In genomic region chr1:66172272-66172671, GRCh38 we compare ENCODE assay signal across 18 cellular contexts.
A peak's percentile ranks its signal among the peaks of the same experiment; 100 is the strongest.
DNase-seq lines count a peak whose midpoint lies in the region; ATAC-seq and TF ChIP-seq lines count a peak whose summit lies in the region.
"Had no signal": no experiment of that assay in that cellular context is flagged by ENCODE, and none has a peak within 500 bp of the region (broad histone marks: within the 10 kb centered on the region; RNA-seq: fewer than 3 reads in every experiment).

No MANE protein-coding gene starts in this region.

- peak; percentile 37 for DNase-seq in Ammon's horn (ENCODE audit: low spot score)
- peak; percentile 77 for DNase-seq in globus pallidus (ENCODE audit: low spot score)
- DNase-seq in midbrain (lab: John Stamatoyannopoulos, UW) = peak; percentile 50
- DNase-seq in superior temporal gyrus (ENCODE audit: extremely low spot score) = peak; percentile 83
- no peak for DNase-seq in brain microvascular endothelial cell
- DNase-seq: BE2C; CD4-positive, alpha-beta T cell; CD8-positive, alpha-beta memory T cell; DMS 273 treated with DMSO at 0.1 percent for 48 hours; DMS53; DMS79 treated with DMSO at 0.1 percent for 48 hours; GOT3; HFFc6 had no signal

- in situ Hi-C loops in brain microvascular endothelial cell (cut with HindIII; ENCODE audit: low pct_ligation_motif_present, low sequenced_read_pairs) = no loop called here

- no peaks in the 10 kb centered on the region for H3K27me3 ChIP-seq in brain microvascular endothelial cell (replicated peaks)
- H3K27me3 ChIP-seq: BE2C; BLaER1 treated with 17β-estradiol and CSF1 and Interleukin-3, amounts not matched to agents 10 nM and 100 nM had no signal

- no peaks in the 10 kb centered on the region for H3K36me3 ChIP-seq in brain microvascular endothelial cell (replicated peaks)
- H3K36me3 ChIP-seq: BE2C; BLaER1 treated with 17β-estradiol and CSF1 and Interleukin-3, amounts not matched to agents 10 nM and 100 nM; HAP-1 had no signal

- ATAC-seq in HG03442 (IDR thresholded peaks at IDR 0.05; ENCODE audit: unreplicated experiment) (no peak), HG03439 (IDR thresholded peaks at IDR 0.05; ENCODE audit: unreplicated experiment) (no peak)

- H3K4me3 ChIP-seq in brain microvascular endothelial cell (ENCODE audit: low read depth, low read length) = no peak overlapping the region
- H3K4me3 ChIP-seq: BLaER1 treated with 17β-estradiol and CSF1 and Interleukin-3, amounts not matched to agents 10 nM and 100 nM; HAP-1 had no signal

- H3K27ac ChIP-seq in brain microvascular endothelial cell = no peak overlapping the region
- H3K27ac ChIP-seq: 22Rv1; BLaER1 treated with 17β-estradiol and CSF1 and Interleukin-3, amounts not matched to agents 10 nM and 100 nM had no signal

- no peak for TF ChIP-seq CTCF in brain microvascular endothelial cell (IDR thresholded peaks at IDR 0.05; ENCODE audit: low read depth, low read length, missing control alignments)
